1 cellular context compared by ENCODE assay signal in genomic region chr1:111602302-111602701, GRCh38.
TF ChIP-seq lines count a peak whose summit lies in the region.

No MANE protein-coding gene starts in this region.

TF ChIP-seq in HepG2, 621 proteins besides CTCF, POLR2A, EP300 and RAD21 (continued from another document):
- TF ChIP-seq ZNF691 (CRISPR knock-in tag; IDR thresholded peaks at IDR 0.05; ENCODE audit: borderline replicate concordance, low read depth) (no peak), KLF15 (CRISPR knock-in tag; IDR thresholded peaks at IDR 0.05; ENCODE audit: borderline replicate concordance) (no peak), ZBTB26 (CRISPR knock-in tag; IDR thresholded peaks at IDR 0.05; ENCODE audit: borderline replicate concordance) (no peak), ZNF605 (CRISPR knock-in tag; IDR thresholded peaks at IDR 0.05) (no peak), PAWR (CRISPR knock-in tag; IDR thresholded peaks at IDR 0.05; ENCODE audit: borderline replicate concordance) (no peak), SCMH1 (CRISPR knock-in tag; IDR thresholded peaks at IDR 0.05; ENCODE audit: borderline replicate concordance) (no peak), ZBTB38 (CRISPR knock-in tag; IDR thresholded peaks at IDR 0.05) (no peak), KAT8 (CRISPR knock-in tag; IDR thresholded peaks at IDR 0.05) (no peak), PHF21A (CRISPR knock-in tag; IDR thresholded peaks at IDR 0.05) (no peak), ZMYM3 (CRISPR knock-in tag; IDR thresholded peaks at IDR 0.05) (no peak), DMAP1 (CRISPR knock-in tag; IDR thresholded peaks at IDR 0.05) (no peak), ZNF672 (CRISPR knock-in tag; IDR thresholded peaks at IDR 0.05) (no peak), EZH2 (conservative IDR thresholded peaks at IDR 0.05; ENCODE audit: low read depth, low read length) (no peak), ZNF138 (CRISPR knock-in tag; IDR thresholded peaks at IDR 0.05; ENCODE audit: low read depth) (no peak), ZNF503 (CRISPR knock-in tag; IDR thresholded peaks at IDR 0.05) (no peak)
